In genomic region chr9:73006986-73007385, GRCh38 we compare ENCODE assay signal across 16 cellular contexts. TPM values are rescaled to one million over a fixed set of nuclear protein-coding genes. Genes with fewer than 3 reads are reported as not detected.
DNase-seq lines count a peak whose midpoint lies in the region; ATAC-seq, FAIRE-seq and TF ChIP-seq lines count a peak whose summit lies in the region.
"Had no signal": no experiment of that assay in that cellular context is flagged by ENCODE, and none has a peak within 500 bp of the region (broad histone marks: within the 10 kb centered on the region; RNA-seq: fewer than 3 reads in every experiment).

No MANE protein-coding gene starts in this region.

- no peaks in the 10 kb centered on the region for H4K20me1 ChIP-seq in GM12878 (ENCODE audit: control insufficient read depth, insufficient read depth)
- H4K20me1 ChIP-seq: BLaER1 had no signal

- POLR2A ChIA-PET in GM12878 (lab: Charles Lee): no interaction called here

- no peak for TF ChIP-seq RAD21 in GM12878 (IDR thresholded peaks at IDR 0.05; ENCODE audit: insufficient read depth, low read depth, low read length)

- H3K36me3 ChIP-seq in GM12878 (ENCODE audit: control insufficient read depth in 2 of 2, insufficient read depth in 2 of 2, low read length in 1 of 2): no peaks in the 10 kb centered on the region
- H3K36me3 ChIP-seq: BLaER1, HAP-1 had no signal

- no peak for TF ChIP-seq CTCF in GM12878 (IDR thresholded peaks at IDR 0.05 in 2 of 3, conservative IDR thresholded peaks at IDR 0.05 in 1 of 3; ENCODE audit: control insufficient read depth in 2 of 3, extremely low read depth in 1 of 3, insufficient read depth in 1 of 3, low read depth in 3 of 3, low read length in 3 of 3)
- no peak for TF ChIP-seq CTCF in foreskin fibroblast (IDR thresholded peaks at IDR 0.05; ENCODE audit: low read depth, low read length)

- BruUV-seq in GM12878 (replicated peaks; lab: Mats Ljungman, UMichigan): no TSS peak

- no peak overlapping the region for H3K9ac ChIP-seq in GM12878 (ENCODE audit: control insufficient read depth, insufficient read depth, low read length)
- H3K9ac ChIP-seq: BLaER1 had no signal

- ATAC-seq in GM12878: no peak

- H3K4me2 ChIP-seq in GM12878 (ENCODE audit: control insufficient read depth, insufficient read depth): no peak overlapping the region
- H3K4me2 ChIP-seq: BLaER1 had no signal

- DNase-seq in NCI-H2029 treated with DMSO at 0.1 percent for 48 hours (lab: John Stamatoyannopoulos, UW) (peak; percentile 27), NCI-H2029 (lab: John Stamatoyannopoulos, UW) (no peak), GM12878 (ENCODE audit: low read depth, low spot score) (no peak), SIG-M5 treated with dmso at 0.1 percent for 504 hours (lab: John Stamatoyannopoulos, UW; ENCODE audit: unreplicated experiment) (no peak), foreskin fibroblast (no peak), NCI-H2227 (lab: John Stamatoyannopoulos, UW; ENCODE audit: unreplicated experiment) (no peak)
- DNase-seq: AML-193; Caco-2; CD8-positive, alpha-beta memory T cell; GOT3 had no signal

- 33% methylated on average over 2 of the region's 2 CpGs for WGBS in GM12878 (ENCODE audit: insufficient coverage, insufficient replicate concordance, low lambda C conversion rate, missing lambda C conversion rate)

- intact Hi-C loops in GM12878 (cut with micrococcal nuclease; ENCODE audit: unreplicated experiment): no loop called here

- H2AFZ ChIP-seq in GM12878 (ENCODE audit: control insufficient read depth, low read depth, low read length): no peak overlapping the region

- CTCF ChIA-PET in GM12878 (lab: Yijun Ruan, JAX): no interaction called here

- H3K27ac ChIP-seq in GM12878 (ENCODE audit: control insufficient read depth, insufficient read depth): no peak overlapping the region
- H3K27ac ChIP-seq: 22Rv1, BLaER1 had no signal

- TF ChIP-seq POLR2A in GM12878 (IDR thresholded peaks at IDR 0.05; ENCODE audit: low read depth, low read length): no peak

- no peaks in the 10 kb centered on the region for H3K79me2 ChIP-seq in GM12878 (ENCODE audit: control insufficient read depth, insufficient read depth, low read length)

- SMC1A ChIA-PET in GM12878 (lab: Charles Lee; ENCODE audit: uncharacterized antibody, unreplicated experiment): no interaction called here

- FAIRE-seq in GM12878 (lab: Jason Lieb, UNC) (peak; percentile 23), islet of Langerhans (lab: Jason Lieb, UNC) (peak; percentile 27)
- FAIRE-seq: GM18507 had no signal

- no peaks in the 10 kb centered on the region; a peak in 3 of 4 replicates for H3K27me3 ChIP-seq in GM12878 (replicated peaks in 1 of 2; ENCODE audit: control insufficient read depth in 2 of 2, insufficient read depth in 2 of 2, low read length in 1 of 2)
- H3K27me3 ChIP-seq: BLaER1 had no signal

- RAD21 ChIA-PET in GM12878 (lab: Charles Lee; ENCODE audit: unreplicated experiment): no interaction called here

- H3K4me3 ChIP-seq in GM12878: no peak overlapping the region
- H3K4me3 ChIP-seq in foreskin fibroblast (ENCODE audit: low read depth in 1 of 2, low read length in 2 of 2): no peak overlapping the region
- H3K4me3 ChIP-seq: BLaER1, HAP-1 had no signal

- no peaks in the 10 kb centered on the region for H3K9me3 ChIP-seq in GM12878 (replicated peaks; ENCODE audit: control insufficient read depth, insufficient read depth, low read length)
- H3K9me3 ChIP-seq: Caco-2, HAP-1 had no signal

- H3K4me1 ChIP-seq in GM12878 (ENCODE audit: control insufficient read depth, insufficient read depth, low read length): no peaks in the 10 kb centered on the region
- H3K4me1 ChIP-seq: Caco-2, HAP-1 had no signal

- in situ Hi-C loops in GM12878 (cut with MboI): loop anchor here (25.0 kb wide), 1 partner anchor 720 kb away; no protein-coding TSS in a partner anchor

- TF ChIP-seq EP300 in GM12878 (IDR thresholded peaks at IDR 0.05; ENCODE audit: borderline replicate concordance in 1 of 2, control insufficient read depth in 1 of 2, low read depth in 2 of 2, low read length in 2 of 2): no peak

TF ChIP-seq in GM12878, 131 proteins besides CTCF, POLR2A, EP300 and RAD21:
- TF ChIP-seq NFYA (IDR thresholded peaks at IDR 0.05; ENCODE audit: borderline replicate concordance, low read depth, low read length) (no peak), IRF4 (IDR thresholded peaks at IDR 0.05; ENCODE audit: low read depth, low read length) (no peak), PML (IDR thresholded peaks at IDR 0.05; ENCODE audit: low read length) (no peak), HDGF (IDR thresholded peaks at IDR 0.05) (no peak), E4F1 (IDR thresholded peaks at IDR 0.05; ENCODE audit: borderline replicate concordance, partially characterized antibody) (no peak), RELA (IDR thresholded peaks at IDR 0.05; ENCODE audit: borderline replicate concordance, partially characterized antibody) (no peak), POU2F2 (IDR thresholded peaks at IDR 0.05; ENCODE audit: borderline replicate concordance, low read depth, low read length) (no peak)
- TF ChIP-seq, protein P1, sequence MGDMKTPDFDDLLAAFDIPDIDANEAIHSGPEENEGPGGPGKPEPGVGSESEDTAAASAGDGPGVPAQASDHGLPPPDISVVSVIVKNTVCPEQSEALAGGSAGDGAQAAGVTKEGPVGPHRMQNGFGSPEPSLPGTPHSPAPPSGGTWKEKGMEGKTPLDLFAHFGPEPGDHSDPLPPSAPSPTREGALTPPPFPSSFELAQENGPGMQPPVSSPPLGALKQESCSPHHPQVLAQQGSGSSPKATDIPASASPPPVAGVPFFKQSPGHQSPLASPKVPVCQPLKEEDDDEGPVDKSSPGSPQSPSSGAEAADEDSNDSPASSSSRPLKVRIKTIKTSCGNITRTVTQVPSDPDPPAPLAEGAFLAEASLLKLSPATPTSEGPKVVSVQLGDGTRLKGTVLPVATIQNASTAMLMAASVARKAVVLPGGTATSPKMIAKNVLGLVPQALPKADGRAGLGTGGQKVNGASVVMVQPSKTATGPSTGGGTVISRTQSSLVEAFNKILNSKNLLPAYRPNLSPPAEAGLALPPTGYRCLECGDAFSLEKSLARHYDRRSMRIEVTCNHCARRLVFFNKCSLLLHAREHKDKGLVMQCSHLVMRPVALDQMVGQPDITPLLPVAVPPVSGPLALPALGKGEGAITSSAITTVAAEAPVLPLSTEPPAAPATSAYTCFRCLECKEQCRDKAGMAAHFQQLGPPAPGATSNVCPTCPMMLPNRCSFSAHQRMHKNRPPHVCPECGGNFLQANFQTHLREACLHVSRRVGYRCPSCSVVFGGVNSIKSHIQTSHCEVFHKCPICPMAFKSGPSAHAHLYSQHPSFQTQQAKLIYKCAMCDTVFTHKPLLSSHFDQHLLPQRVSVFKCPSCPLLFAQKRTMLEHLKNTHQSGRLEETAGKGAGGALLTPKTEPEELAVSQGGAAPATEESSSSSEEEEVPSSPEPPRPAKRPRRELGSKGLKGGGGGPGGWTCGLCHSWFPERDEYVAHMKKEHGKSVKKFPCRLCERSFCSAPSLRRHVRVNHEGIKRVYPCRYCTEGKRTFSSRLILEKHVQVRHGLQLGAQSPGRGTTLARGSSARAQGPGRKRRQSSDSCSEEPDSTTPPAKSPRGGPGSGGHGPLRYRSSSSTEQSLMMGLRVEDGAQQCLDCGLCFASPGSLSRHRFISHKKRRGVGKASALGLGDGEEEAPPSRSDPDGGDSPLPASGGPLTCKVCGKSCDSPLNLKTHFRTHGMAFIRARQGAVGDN (IDR thresholded peaks at IDR 0.05): no peak

RNA-seq across cellular contexts. Expression of gene ALDH1A1, which starts 54.1 kb away (rescaled TPM):
- not detected in 2 replicates for total RNA-seq in GM12878 (2013; cell fraction: nucleolus; rRNA removed)
- not detected in 2 replicates for total RNA-seq in GM12878 (2014; rRNA removed)
- not detected in 2 replicates for total RNA-seq in GM12878 (2014; rRNA removed; fragmentation: Illumina TruSeq; extraction: Trizol)
- total RNA-seq in GM12878 (2021): 0.21 and 0.54 TPM in 2 replicates
- polyA plus RNA-seq in GM12878 (2011; ENCODE audit: low read depth): not detected
- polyA plus RNA-seq in GM12878 (2011; rRNA removed): not detected in 2 replicates
- polyA plus RNA-seq in GM12878 (2011; cell fraction: cytosol; rRNA removed): not detected in 2 replicates
- not detected in 2 replicates for polyA plus RNA-seq in GM12878 (2011; cell fraction: nucleus; rRNA removed)
- not detected in 2 replicates for polyA plus RNA-seq in GM12878 (2012)
- polyA plus RNA-seq in GM12878 (2014; fragmentation: Illumina TruSeq; extraction: Trizol): not detected in 2 replicates
- polyA plus RNA-seq in GM12878 (2014; fragmentation: Nextera tagmentation; extraction: Ambion mirVana): under 1 TPM in 1 of 2 experiments, not detected in 1; 0.03 TPM
- not detected in 2 replicates for polyA plus RNA-seq in GM12878 (2014; rRNA removed)
- not detected for polyA plus RNA-seq in GM12878 (2016; fragmentation: Nextera tagmentation; extraction: Ambion mirVana)
- not detected in 2 replicates for polyA minus RNA-seq in GM12878 (2011; rRNA and poly(A)+ RNA removed)
- not detected in 2 replicates for polyA minus RNA-seq in GM12878 (2011; cell fraction: cytosol; rRNA and poly(A)+ RNA removed)
- not detected in 2 replicates for polyA minus RNA-seq in GM12878 (2011; cell fraction: nucleus; rRNA and poly(A)+ RNA removed)
- total RNA-seq: Daoy had no signal
- polyA plus RNA-seq: CD8-positive, alpha-beta memory T cell had no signal
